ENCODE assay signal across 19 cellular contexts in the genomic region with DNA sequence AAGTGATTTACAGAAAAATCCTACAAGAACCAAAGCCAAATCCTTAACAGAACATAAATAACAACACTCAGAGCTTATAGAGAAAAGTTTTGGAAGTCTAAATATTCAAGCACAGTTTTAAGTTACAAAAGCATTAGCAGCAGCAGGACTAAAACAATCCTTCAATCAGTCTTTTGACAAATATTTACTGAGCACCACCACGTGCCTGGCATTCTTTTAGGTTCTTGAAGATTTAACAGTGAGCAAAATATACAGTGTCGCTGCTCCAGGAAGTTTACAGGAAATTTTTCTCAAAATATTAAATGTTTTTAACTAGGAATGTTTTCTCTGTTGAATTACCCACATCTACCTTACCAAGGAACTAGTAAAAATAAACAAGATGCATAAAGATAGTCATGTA. TPM values are rescaled to one million over a fixed set of nuclear protein-coding genes. Genes with fewer than 3 reads are reported as not detected.
A peak's percentile ranks its signal among the peaks of the same experiment; 100 is the strongest.
DNase-seq lines count a peak whose midpoint lies in the region; ATAC-seq, FAIRE-seq and TF ChIP-seq lines count a peak whose summit lies in the region.
"Had no signal": no experiment of that assay in that cellular context is flagged by ENCODE, and none has a peak within 500 bp of the region (broad histone marks: within the 10 kb centered on the region; RNA-seq: fewer than 3 reads in every experiment).

No MANE protein-coding gene starts in this region.

- no peaks in the 10 kb centered on the region for H3K36me3 ChIP-seq in lung (ENCODE audit: control insufficient read depth in 2 of 2, insufficient read depth in 2 of 2, low read length in 2 of 2)
- H3K36me3 ChIP-seq in upper lobe of right lung = no peaks in the 10 kb centered on the region
- H3K36me3 ChIP-seq: BLaER1 treated with 17β-estradiol and CSF1 and Interleukin-3, amounts not matched to agents 10 nM and 100 nM had no signal

- H3K27ac ChIP-seq in A549 (no peak overlapping the region), lung (ENCODE audit: low read depth in 1 of 2, low read length in 1 of 2) (no peak overlapping the region), upper lobe of right lung (no peak overlapping the region)
- H3K27ac ChIP-seq: BLaER1 treated with 17β-estradiol and CSF1 and Interleukin-3, amounts not matched to agents 10 nM and 100 nM had no signal

- POLR2A ChIA-PET in A549 (lab: Yijun Ruan, JAX) (no interaction called here), WTC11 (lab: Charles Lee) (no interaction called here)

- H3K27me3 ChIP-seq in lung (ENCODE audit: control insufficient read depth, insufficient read depth) (no peaks in the 10 kb centered on the region), upper lobe of right lung (no peaks in the 10 kb centered on the region)
- H3K27me3 ChIP-seq: BLaER1 treated with 17β-estradiol and CSF1 and Interleukin-3, amounts not matched to agents 10 nM and 100 nM had no signal

- no peak for TF ChIP-seq POLR2A in A549 (IDR thresholded peaks at IDR 0.05; ENCODE audit: low read length)

- WGBS in A549 (ENCODE audit: missing lambda C conversion rate) = 8% methylated on average over 2 of the region's 2 CpGs
- 30 to 51% methylated on average over 2 of the region's 2 CpGs for WGBS in lung, 2 donors

- intact Hi-C loops in upper lobe of right lung (cut with DNase I) = no loop called here

- H3K4me1 Mint-ChIP-seq in WTC11 = peaks cover 30% of the 10 kb centered on the region

- peak overlapping the region; percentile 50; the same call in 1 of the 2 replicates for H3K27ac Mint-ChIP-seq in WTC11
- H3K27ac Mint-ChIP-seq: B cell; CD8-positive, alpha-beta T cell; HFFc6 had no signal

- CTCF ChIA-PET in A549 (lab: Yijun Ruan, JAX) = no interaction called here
- CTCF ChIA-PET in WTC11 (lab: Charles Lee) = interaction anchor here (0.9 kb wide), 1 partner anchor 60 kb away, joined by 3 read pairs; no protein-coding TSS in a partner anchor

- no peaks in the 10 kb centered on the region for H3K27me3 Mint-ChIP-seq in WTC11 (ENCODE audit: low read depth)

- H3K9me3 ChIP-seq in A549 (no peaks in the 10 kb centered on the region), lung (ENCODE audit: control insufficient read depth in 2 of 2, insufficient read depth in 1 of 2, low read length in 1 of 2) (peaks cover 0 to 2% of the 10 kb centered on the region in 2 donors), upper lobe of right lung (no peaks in the 10 kb centered on the region)
- H3K9me3 ChIP-seq: BLaER1 treated with 17β-estradiol and CSF1 and Interleukin-3, amounts not matched to agents 10 nM and 100 nM had no signal

- peaks cover 8% of the 10 kb centered on the region; the same call in 2 of the 3 replicates for H3K4me1 ChIP-seq in A549
- peaks cover 10 to 14% of the 10 kb centered on the region in 2 donors for H3K4me1 ChIP-seq in lung (ENCODE audit: control insufficient read depth in 2 of 2, insufficient read depth in 2 of 2, low read length in 2 of 2)
- H3K4me1 ChIP-seq in upper lobe of right lung = peaks cover 24% of the 10 kb centered on the region

- ATAC-seq in A549 (no peak), WTC11 (no peak), lung (ENCODE audit: insufficient read depth, low FRiP score) (peak; percentile 34), upper lobe of right lung (peak; percentile 58)
- ATAC-seq: CD8-positive, alpha-beta T cell; HCT116 had no signal

- no peak for TF ChIP-seq RAD21 in A549 (conservative IDR thresholded peaks at IDR 0.05 in 1 of 2, IDR thresholded peaks at IDR 0.05 in 1 of 2)

- peak overlapping the region; percentile 22; the same call in 1 of the 3 replicates for H3K4me2 ChIP-seq in A549
- H3K4me2 ChIP-seq: BLaER1 treated with 17β-estradiol and CSF1 and Interleukin-3, amounts not matched to agents 10 nM and 100 nM had no signal

- TF ChIP-seq CTCF in A549 (IDR thresholded peaks at IDR 0.05) = no peak
- no peak for TF ChIP-seq CTCF in WTC11 (IDR thresholded peaks at IDR 0.05)
- no peak for TF ChIP-seq CTCF in lung (IDR thresholded peaks at IDR 0.05; ENCODE audit: control extremely low read depth, extremely low read depth)
- TF ChIP-seq CTCF in upper lobe of right lung (IDR thresholded peaks at IDR 0.05) = no peak

- H3K4me3 ChIP-seq in A549 (no peak overlapping the region), lung (no peak overlapping the region), upper lobe of right lung (no peak overlapping the region)
- H3K4me3 ChIP-seq: BLaER1 treated with 17β-estradiol and CSF1 and Interleukin-3, amounts not matched to agents 10 nM and 100 nM had no signal

- FAIRE-seq in A549 (lab: Jason Lieb, UNC) = no peak
- FAIRE-seq: HTR-8/SVneo had no signal

- no peaks in the 10 kb centered on the region for H3K9me3 Mint-ChIP-seq in WTC11
- H3K9me3 Mint-ChIP-seq: CD8-positive, alpha-beta T cell; HFFc6 had no signal

- no peaks in the 10 kb centered on the region for H3K36me3 Mint-ChIP-seq in WTC11
- H3K36me3 Mint-ChIP-seq: CD8-positive, alpha-beta T cell had no signal

- H3K4me3 Mint-ChIP-seq in WTC11 = no peak overlapping the region
- H3K4me3 Mint-ChIP-seq: B cell; CD8-positive, alpha-beta T cell; HFFc6 had no signal

- no peak for TF ChIP-seq EP300 in A549 (IDR thresholded peaks at IDR 0.05)

- no peak for DNase-seq in A549 (ENCODE audit: low read depth in 1 of 2, low spot score in 1 of 2)
- DNase-seq in WTC11 (ENCODE audit: low spot score) = no peak
- DNase-seq in lung (ENCODE audit: low spot score) = no peak
- no peak for DNase-seq in upper lobe of right lung
- DNase-seq in NCI-H510A treated with DMSO at 0.1 percent for 48 hours (lab: John Stamatoyannopoulos, UW) = no peak
- DNase-seq in iPS-NIHi7 (ENCODE audit: extremely low spot score) = no peak
- no peak for DNase-seq in anterior cingulate cortex (lab: John Stamatoyannopoulos, UW)
- DNase-seq: 8988T; Calu3; CD8-positive, alpha-beta T cell; DMS79 treated with DMSO at 0.1 percent for 48 hours; GF-D8; GOT3; H7; HFFc6 had no signal

TF ChIP-seq in A549, 52 proteins besides CTCF, POLR2A, EP300 and RAD21:
- TF ChIP-seq SREBF2 (IDR thresholded peaks at IDR 0.05) = no peak
- no peak for TF ChIP-seq HOXB5 (CRISPR knock-in tag; IDR thresholded peaks at IDR 0.05)

TF ChIP-seq in WTC11, 78 proteins besides CTCF, POLR2A, EP300 and RAD21 (continues in another document):
- TF ChIP-seq OVOL2 (CRISPR knock-in tag; IDR thresholded peaks at IDR 0.05; ENCODE audit: borderline replicate concordance) (no peak), PREB (CRISPR knock-in tag; IDR thresholded peaks at IDR 0.05; ENCODE audit: borderline replicate concordance) (no peak), ARID4B (CRISPR knock-in tag; IDR thresholded peaks at IDR 0.05; ENCODE audit: borderline replicate concordance) (no peak), IRF1 (CRISPR knock-in tag; IDR thresholded peaks at IDR 0.05) (no peak), ELF4 (CRISPR knock-in tag; IDR thresholded peaks at IDR 0.05; ENCODE audit: low read depth) (no peak)

RNA-seq across cellular contexts. Expression of gene EPB41L4A, which starts 11.4 kb away (rescaled TPM):
- polyA plus RNA-seq in A549 (2011; rRNA removed) = 4.4 and 5.1 TPM in 2 replicates
- polyA plus RNA-seq in A549 (2012; cell fraction: cytosol; rRNA removed) = 0.67 and 0.87 TPM in 2 replicates
- 0.65 and 1.3 TPM in 2 replicates for polyA plus RNA-seq in A549 (2012; cell fraction: nucleus; rRNA removed)
- polyA plus RNA-seq in A549 (2017; fragmentation: RNase III; extraction: RNeasy Plus Mini Kit Qiagen cat#74134 plus additional on column Dnase treatment) = 1.3 to 1.8 TPM (median 1.7 TPM) in 3 replicates
- 5.5 and 6.1 TPM in 2 replicates for polyA minus RNA-seq in A549 (2011; rRNA and poly(A)+ RNA removed)
- total RNA-seq in WTC11 (2021) = 5.2 to 8.3 TPM (median 6.5 TPM) in 3 replicates
- 10 to 100 TPM; 23.0 to 44.5 TPM for total RNA-seq in lung
- polyA plus RNA-seq in lung = 1 to 10 TPM; 4.6 to 6.7 TPM
- total RNA-seq in upper lobe of right lung = 35.2 TPM

Comparison
In these comparisons a context has a peak if more than half of its experiments do, and no peak if none do; other contexts are left out.
1. ATAC-seq: peak in lung (single experiment) and upper lobe of right lung (single experiment); none in A549 (0 of 2) and WTC11 (single experiment).